In genomic region chr3:172156309-172156998, GRCh38 we compare ENCODE assay signal across 9 cellular contexts.
DNase-seq lines count a peak whose midpoint lies in the region; ATAC-seq and TF ChIP-seq lines count a peak whose summit lies in the region.
"Had no signal": no experiment of that assay in that cellular context is flagged by ENCODE, and none has a peak within 500 bp of the region (broad histone marks: within the 10 kb centered on the region; RNA-seq: fewer than 3 reads in every experiment).

No MANE protein-coding gene starts in this region.

- H3K4me1 ChIP-seq in ACC112 (ENCODE audit: control insufficient read depth, insufficient read depth, low read length, unreplicated experiment), result peaks cover 88% of the 10 kb centered on the region

- H3K4me3 Mint-ChIP-seq in chondrocyte (ENCODE audit: unreplicated experiment) (no peak overlapping the region), natural killer cell (no peak overlapping the region)
- H3K4me3 Mint-ChIP-seq: CD4-positive, alpha-beta memory T cell had no signal

- in situ Hi-C loops in ACHN (cut with HindIII; ENCODE audit: low pct_ligation_motif_present, low pct_unique_long_range_greater_than_20kb, low sequenced_read_pairs), result no loop called here

- H3K79me2 ChIP-seq in ACC112 (ENCODE audit: control insufficient read depth, insufficient read depth, low read length, unreplicated experiment), result peaks cover 89% of the 10 kb centered on the region

- peaks cover 14% of the 10 kb centered on the region; the same call in 1 of the 2 replicates for H3K36me3 ChIP-seq in ACC112 (ENCODE audit: insufficient read depth, low read length)

- DNase-seq in NCI-H146 treated with DMSO at 0.1 percent for 48 hours (lab: John Stamatoyannopoulos, UW; ENCODE audit: unreplicated experiment) (peak; percentile 39), chondrocyte (ENCODE audit: low spot score) (no peak), natural killer cell (no peak), ACHN (no peak), HUDEP-2 (lab: John Stamatoyannopoulos, UW; ENCODE audit: unreplicated experiment in 76 of 76) (no peak)
- DNase-seq: CD4-positive, alpha-beta memory T cell had no signal

- peaks cover 10% of the 10 kb centered on the region for H3K36me3 Mint-ChIP-seq in chondrocyte (ENCODE audit: low read depth)
- no peaks in the 10 kb centered on the region for H3K36me3 Mint-ChIP-seq in natural killer cell

- H2AFZ ChIP-seq in ACC112 (ENCODE audit: low read length, unreplicated experiment), result no peak overlapping the region

- H3K27ac ChIP-seq in ACC112 (ENCODE audit: low read depth, low read length), result peak overlapping the region; percentile 94

- no peaks in the 10 kb centered on the region for H3K27me3 ChIP-seq in ACC112 (ENCODE audit: insufficient read depth, low read length)

- H3K27me3 Mint-ChIP-seq in chondrocyte (ENCODE audit: low read depth) (no peaks in the 10 kb centered on the region), natural killer cell (ENCODE audit: low read depth in 2 of 2) (no peaks in the 10 kb centered on the region)
- H3K27me3 Mint-ChIP-seq: CD4-positive, alpha-beta memory T cell had no signal

- no peaks in the 10 kb centered on the region for H3K9me3 Mint-ChIP-seq in chondrocyte (ENCODE audit: low read depth)
- H3K9me3 Mint-ChIP-seq in natural killer cell, result no peaks in the 10 kb centered on the region
- H3K9me3 Mint-ChIP-seq: CD4-positive, alpha-beta memory T cell had no signal

- peak overlapping the region; percentile 99 for H3K27ac Mint-ChIP-seq in chondrocyte (ENCODE audit: unreplicated experiment)
- H3K27ac Mint-ChIP-seq in natural killer cell, result peak overlapping the region; percentile 88 to 93

- intact Hi-C loops in natural killer cell (cut with micrococcal nuclease), result no loop called here

- no peak overlapping the region for H3K4me3 ChIP-seq in ACC112 (ENCODE audit: low read depth, low read length)

- H3K4me1 Mint-ChIP-seq in chondrocyte (ENCODE audit: low read depth), result peaks cover 91% of the 10 kb centered on the region
- peaks cover 75 to 89% of the 10 kb centered on the region in 2 donors for H3K4me1 Mint-ChIP-seq in natural killer cell

- no peak for TF ChIP-seq CTCF in chondrocyte (IDR thresholded peaks at IDR 0.05)
- no peak for TF ChIP-seq CTCF in natural killer cell (IDR thresholded peaks at IDR 0.05)

- ATAC-seq in natural killer cell (no peak), GM18861 (IDR thresholded peaks at IDR 0.05; ENCODE audit: unreplicated experiment) (no peak), HG02981 (IDR thresholded peaks at IDR 0.05; ENCODE audit: unreplicated experiment) (no peak)
